1 cellular context compared by ENCODE assay signal in the genomic region with DNA sequence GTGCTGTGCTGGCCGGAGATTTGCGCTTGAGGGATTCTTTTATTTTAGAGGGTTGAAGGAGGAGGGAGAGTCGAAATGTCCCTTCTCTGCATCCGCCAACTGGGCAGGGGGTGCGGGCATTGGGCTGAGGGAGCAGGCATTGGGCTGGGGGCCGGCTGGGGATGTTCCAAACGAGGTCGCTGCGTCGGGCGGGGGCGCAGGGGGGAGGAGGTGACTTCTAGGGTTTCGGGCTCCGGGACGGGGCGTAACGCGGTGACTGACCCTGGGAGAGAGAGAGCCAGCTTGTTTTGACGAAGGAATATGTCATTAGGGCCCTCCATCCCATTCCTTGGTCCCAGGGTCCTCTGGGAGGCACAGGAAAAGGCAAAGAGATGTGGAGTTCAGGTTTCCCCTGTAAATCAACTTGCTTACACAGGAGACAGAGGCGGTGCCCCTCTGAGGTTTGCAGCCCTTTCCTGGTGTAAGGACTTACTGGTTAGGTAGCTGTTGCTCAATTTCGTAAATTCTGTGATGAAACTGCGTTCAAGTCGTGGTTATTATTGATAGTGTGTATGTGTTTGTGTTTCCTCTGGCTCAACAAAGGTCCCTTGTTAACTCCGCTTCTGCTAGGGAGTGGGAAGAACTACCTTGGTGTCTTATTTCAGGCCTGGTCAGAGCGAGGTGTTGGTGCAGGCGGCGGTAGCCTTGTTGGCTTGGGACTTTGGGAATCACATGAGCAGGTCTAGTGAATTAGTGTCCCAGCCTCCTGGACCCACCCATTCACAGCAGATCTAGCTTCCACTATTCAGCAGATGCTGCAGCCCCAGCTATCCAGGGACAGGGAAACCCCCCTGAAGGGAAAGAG.
A peak's percentile ranks its signal among the peaks of the same experiment; 100 is the strongest.
TF ChIP-seq lines count a peak whose summit lies in the region.

No MANE protein-coding gene starts in this region.

TF ChIP-seq in HepG2, 621 proteins besides CTCF, POLR2A, EP300 and RAD21 (continued from another document and continues in another):
- TF ChIP-seq, protein P1, sequence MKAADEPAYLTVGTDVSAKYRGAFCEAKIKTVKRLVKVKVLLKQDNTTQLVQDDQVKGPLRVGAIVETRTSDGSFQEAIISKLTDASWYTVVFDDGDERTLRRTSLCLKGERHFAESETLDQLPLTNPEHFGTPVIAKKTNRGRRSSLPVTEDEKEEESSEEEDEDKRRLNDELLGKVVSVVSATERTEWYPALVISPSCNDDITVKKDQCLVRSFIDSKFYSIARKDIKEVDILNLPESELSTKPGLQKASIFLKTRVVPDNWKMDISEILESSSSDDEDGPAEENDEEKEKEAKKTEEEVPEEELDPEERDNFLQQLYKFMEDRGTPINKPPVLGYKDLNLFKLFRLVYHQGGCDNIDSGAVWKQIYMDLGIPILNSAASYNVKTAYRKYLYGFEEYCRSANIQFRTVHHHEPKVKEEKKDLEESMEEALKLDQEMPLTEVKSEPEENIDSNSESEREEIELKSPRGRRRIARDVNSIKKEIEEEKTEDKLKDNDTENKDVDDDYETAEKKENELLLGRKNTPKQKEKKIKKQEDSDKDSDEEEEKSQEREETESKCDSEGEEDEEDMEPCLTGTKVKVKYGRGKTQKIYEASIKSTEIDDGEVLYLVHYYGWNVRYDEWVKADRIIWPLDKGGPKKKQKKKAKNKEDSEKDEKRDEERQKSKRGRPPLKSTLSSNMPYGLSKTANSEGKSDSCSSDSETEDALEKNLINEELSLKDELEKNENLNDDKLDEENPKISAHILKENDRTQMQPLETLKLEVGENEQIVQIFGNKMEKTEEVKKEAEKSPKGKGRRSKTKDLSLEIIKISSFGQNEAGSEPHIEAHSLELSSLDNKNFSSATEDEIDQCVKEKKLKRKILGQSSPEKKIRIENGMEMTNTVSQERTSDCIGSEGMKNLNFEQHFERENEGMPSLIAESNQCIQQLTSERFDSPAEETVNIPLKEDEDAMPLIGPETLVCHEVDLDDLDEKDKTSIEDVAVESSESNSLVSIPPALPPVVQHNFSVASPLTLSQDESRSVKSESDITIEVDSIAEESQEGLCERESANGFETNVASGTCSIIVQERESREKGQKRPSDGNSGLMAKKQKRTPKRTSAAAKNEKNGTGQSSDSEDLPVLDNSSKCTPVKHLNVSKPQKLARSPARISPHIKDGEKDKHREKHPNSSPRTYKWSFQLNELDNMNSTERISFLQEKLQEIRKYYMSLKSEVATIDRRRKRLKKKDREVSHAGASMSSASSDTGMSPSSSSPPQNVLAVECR (CRISPR knock-in tag; IDR thresholded peaks at IDR 0.05; ENCODE audit: borderline replicate concordance) = peak; percentile 32; the same call in 1 of the 2 replicates
- TF ChIP-seq IKZF4 (CRISPR knock-in tag; IDR thresholded peaks at IDR 0.05; ENCODE audit: borderline replicate concordance, low read depth, not compliant biosample characterization) (no peak), CREM (IDR thresholded peaks at IDR 0.05) (no peak), CREM (CRISPR knock-in tag; IDR thresholded peaks at IDR 0.05) (no peak), SOX6 (IDR thresholded peaks at IDR 0.05) (no peak), SOX6 (CRISPR knock-in tag; IDR thresholded peaks at IDR 0.05) (peak; percentile 43; the same call in 1 of the 2 replicates), EHMT2 (IDR thresholded peaks at IDR 0.05; ENCODE audit: borderline replicate concordance, low read depth, low read length) (no peak), SOX13 (IDR thresholded peaks at IDR 0.05) (no peak), SOX13 (CRISPR knock-in tag; conservative IDR thresholded peaks at IDR 0.05 in 1 of 2, IDR thresholded peaks at IDR 0.05 in 1 of 2) (peak in 1 of 2 experiments; percentile 32; a peak in 1 of 4 replicates), ZSCAN9 (CRISPR knock-in tag; IDR thresholded peaks at IDR 0.05; ENCODE audit: borderline replicate concordance) (no peak), FOXP1 (IDR thresholded peaks at IDR 0.05) (no peak), FOXP1 (CRISPR knock-in tag; IDR thresholded peaks at IDR 0.05) (0 out of 2 replicates have a peak, but pooled peaks have one; percentile 12), ZNF501 (CRISPR knock-in tag; IDR thresholded peaks at IDR 0.05) (no peak), ZNF12 (CRISPR knock-in tag; IDR thresholded peaks at IDR 0.05) (peak; percentile 65; the same call in 1 of the 2 replicates), ZNF557 (CRISPR knock-in tag; IDR thresholded peaks at IDR 0.05) (no peak), ZNF75D (CRISPR knock-in tag; IDR thresholded peaks at IDR 0.05; ENCODE audit: borderline replicate concordance) (0 out of 2 replicates have a peak, but pooled peaks have one; percentile 51), SOX5 (CRISPR knock-in tag; IDR thresholded peaks at IDR 0.05; ENCODE audit: borderline replicate concordance) (peak; percentile 15; the same call in 1 of the 2 replicates), PAXIP1 (CRISPR knock-in tag; conservative IDR thresholded peaks at IDR 0.05) (0 out of 2 replicates have a peak, but pooled peaks have one; percentile 23), ARNTL (CRISPR knock-in tag; IDR thresholded peaks at IDR 0.05) (peak; percentile 27; the same call in 1 of the 2 replicates), SAP130 (CRISPR knock-in tag; IDR thresholded peaks at IDR 0.05; ENCODE audit: low read depth) (peak; percentile 51; the same call in 1 of the 2 replicates), GABPB1 (CRISPR knock-in tag; IDR thresholded peaks at IDR 0.05) (no peak; the same call in 1 of the 2 replicates)
- TF ChIP-seq, protein P2, sequence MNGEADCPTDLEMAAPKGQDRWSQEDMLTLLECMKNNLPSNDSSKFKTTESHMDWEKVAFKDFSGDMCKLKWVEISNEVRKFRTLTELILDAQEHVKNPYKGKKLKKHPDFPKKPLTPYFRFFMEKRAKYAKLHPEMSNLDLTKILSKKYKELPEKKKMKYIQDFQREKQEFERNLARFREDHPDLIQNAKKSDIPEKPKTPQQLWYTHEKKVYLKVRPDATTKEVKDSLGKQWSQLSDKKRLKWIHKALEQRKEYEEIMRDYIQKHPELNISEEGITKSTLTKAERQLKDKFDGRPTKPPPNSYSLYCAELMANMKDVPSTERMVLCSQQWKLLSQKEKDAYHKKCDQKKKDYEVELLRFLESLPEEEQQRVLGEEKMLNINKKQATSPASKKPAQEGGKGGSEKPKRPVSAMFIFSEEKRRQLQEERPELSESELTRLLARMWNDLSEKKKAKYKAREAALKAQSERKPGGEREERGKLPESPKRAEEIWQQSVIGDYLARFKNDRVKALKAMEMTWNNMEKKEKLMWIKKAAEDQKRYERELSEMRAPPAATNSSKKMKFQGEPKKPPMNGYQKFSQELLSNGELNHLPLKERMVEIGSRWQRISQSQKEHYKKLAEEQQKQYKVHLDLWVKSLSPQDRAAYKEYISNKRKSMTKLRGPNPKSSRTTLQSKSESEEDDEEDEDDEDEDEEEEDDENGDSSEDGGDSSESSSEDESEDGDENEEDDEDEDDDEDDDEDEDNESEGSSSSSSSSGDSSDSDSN (CRISPR knock-in tag; IDR thresholded peaks at IDR 0.05) = 0 out of 2 replicates have a peak, but pooled peaks have one; percentile 20
- TF ChIP-seq, protein P3, sequence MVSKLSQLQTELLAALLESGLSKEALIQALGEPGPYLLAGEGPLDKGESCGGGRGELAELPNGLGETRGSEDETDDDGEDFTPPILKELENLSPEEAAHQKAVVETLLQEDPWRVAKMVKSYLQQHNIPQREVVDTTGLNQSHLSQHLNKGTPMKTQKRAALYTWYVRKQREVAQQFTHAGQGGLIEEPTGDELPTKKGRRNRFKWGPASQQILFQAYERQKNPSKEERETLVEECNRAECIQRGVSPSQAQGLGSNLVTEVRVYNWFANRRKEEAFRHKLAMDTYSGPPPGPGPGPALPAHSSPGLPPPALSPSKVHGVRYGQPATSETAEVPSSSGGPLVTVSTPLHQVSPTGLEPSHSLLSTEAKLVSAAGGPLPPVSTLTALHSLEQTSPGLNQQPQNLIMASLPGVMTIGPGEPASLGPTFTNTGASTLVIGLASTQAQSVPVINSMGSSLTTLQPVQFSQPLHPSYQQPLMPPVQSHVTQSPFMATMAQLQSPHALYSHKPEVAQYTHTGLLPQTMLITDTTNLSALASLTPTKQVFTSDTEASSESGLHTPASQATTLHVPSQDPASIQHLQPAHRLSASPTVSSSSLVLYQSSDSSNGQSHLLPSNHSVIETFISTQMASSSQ (IDR thresholded peaks at IDR 0.05; ENCODE audit: low read depth) = no peak
- TF ChIP-seq, protein P3 (CRISPR knock-in tag; IDR thresholded peaks at IDR 0.05; ENCODE audit: borderline replicate concordance) = peak; percentile 33; the same call in 1 of the 2 replicates
- TF ChIP-seq, protein P4, sequence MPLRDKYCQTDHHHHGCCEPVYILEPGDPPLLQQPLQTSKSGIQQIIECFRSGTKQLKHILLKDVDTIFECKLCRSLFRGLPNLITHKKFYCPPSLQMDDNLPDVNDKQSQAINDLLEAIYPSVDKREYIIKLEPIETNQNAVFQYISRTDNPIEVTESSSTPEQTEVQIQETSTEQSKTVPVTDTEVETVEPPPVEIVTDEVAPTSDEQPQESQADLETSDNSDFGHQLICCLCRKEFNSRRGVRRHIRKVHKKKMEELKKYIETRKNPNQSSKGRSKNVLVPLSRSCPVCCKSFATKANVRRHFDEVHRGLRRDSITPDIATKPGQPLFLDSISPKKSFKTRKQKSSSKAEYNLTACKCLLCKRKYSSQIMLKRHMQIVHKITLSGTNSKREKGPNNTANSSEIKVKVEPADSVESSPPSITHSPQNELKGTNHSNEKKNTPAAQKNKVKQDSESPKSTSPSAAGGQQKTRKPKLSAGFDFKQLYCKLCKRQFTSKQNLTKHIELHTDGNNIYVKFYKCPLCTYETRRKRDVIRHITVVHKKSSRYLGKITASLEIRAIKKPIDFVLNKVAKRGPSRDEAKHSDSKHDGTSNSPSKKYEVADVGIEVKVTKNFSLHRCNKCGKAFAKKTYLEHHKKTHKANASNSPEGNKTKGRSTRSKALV (CRISPR knock-in tag; IDR thresholded peaks at IDR 0.05) = no peak
- TF ChIP-seq, protein P5, sequence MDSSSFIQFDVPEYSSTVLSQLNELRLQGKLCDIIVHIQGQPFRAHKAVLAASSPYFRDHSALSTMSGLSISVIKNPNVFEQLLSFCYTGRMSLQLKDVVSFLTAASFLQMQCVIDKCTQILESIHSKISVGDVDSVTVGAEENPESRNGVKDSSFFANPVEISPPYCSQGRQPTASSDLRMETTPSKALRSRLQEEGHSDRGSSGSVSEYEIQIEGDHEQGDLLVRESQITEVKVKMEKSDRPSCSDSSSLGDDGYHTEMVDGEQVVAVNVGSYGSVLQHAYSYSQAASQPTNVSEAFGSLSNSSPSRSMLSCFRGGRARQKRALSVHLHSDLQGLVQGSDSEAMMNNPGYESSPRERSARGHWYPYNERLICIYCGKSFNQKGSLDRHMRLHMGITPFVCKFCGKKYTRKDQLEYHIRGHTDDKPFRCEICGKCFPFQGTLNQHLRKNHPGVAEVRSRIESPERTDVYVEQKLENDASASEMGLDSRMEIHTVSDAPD (CRISPR knock-in tag; IDR thresholded peaks at IDR 0.05) = 0 out of 2 replicates have a peak, but pooled peaks have one; percentile 36
- TF ChIP-seq, protein P6, sequence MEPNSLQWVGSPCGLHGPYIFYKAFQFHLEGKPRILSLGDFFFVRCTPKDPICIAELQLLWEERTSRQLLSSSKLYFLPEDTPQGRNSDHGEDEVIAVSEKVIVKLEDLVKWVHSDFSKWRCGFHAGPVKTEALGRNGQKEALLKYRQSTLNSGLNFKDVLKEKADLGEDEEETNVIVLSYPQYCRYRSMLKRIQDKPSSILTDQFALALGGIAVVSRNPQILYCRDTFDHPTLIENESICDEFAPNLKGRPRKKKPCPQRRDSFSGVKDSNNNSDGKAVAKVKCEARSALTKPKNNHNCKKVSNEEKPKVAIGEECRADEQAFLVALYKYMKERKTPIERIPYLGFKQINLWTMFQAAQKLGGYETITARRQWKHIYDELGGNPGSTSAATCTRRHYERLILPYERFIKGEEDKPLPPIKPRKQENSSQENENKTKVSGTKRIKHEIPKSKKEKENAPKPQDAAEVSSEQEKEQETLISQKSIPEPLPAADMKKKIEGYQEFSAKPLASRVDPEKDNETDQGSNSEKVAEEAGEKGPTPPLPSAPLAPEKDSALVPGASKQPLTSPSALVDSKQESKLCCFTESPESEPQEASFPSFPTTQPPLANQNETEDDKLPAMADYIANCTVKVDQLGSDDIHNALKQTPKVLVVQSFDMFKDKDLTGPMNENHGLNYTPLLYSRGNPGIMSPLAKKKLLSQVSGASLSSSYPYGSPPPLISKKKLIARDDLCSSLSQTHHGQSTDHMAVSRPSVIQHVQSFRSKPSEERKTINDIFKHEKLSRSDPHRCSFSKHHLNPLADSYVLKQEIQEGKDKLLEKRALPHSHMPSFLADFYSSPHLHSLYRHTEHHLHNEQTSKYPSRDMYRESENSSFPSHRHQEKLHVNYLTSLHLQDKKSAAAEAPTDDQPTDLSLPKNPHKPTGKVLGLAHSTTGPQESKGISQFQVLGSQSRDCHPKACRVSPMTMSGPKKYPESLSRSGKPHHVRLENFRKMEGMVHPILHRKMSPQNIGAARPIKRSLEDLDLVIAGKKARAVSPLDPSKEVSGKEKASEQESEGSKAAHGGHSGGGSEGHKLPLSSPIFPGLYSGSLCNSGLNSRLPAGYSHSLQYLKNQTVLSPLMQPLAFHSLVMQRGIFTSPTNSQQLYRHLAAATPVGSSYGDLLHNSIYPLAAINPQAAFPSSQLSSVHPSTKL (CRISPR knock-in tag; IDR thresholded peaks at IDR 0.05) = peak; percentile 9; the same call in 1 of the 2 replicates
